1 cellular context compared by ENCODE assay signal in the genomic region with DNA sequence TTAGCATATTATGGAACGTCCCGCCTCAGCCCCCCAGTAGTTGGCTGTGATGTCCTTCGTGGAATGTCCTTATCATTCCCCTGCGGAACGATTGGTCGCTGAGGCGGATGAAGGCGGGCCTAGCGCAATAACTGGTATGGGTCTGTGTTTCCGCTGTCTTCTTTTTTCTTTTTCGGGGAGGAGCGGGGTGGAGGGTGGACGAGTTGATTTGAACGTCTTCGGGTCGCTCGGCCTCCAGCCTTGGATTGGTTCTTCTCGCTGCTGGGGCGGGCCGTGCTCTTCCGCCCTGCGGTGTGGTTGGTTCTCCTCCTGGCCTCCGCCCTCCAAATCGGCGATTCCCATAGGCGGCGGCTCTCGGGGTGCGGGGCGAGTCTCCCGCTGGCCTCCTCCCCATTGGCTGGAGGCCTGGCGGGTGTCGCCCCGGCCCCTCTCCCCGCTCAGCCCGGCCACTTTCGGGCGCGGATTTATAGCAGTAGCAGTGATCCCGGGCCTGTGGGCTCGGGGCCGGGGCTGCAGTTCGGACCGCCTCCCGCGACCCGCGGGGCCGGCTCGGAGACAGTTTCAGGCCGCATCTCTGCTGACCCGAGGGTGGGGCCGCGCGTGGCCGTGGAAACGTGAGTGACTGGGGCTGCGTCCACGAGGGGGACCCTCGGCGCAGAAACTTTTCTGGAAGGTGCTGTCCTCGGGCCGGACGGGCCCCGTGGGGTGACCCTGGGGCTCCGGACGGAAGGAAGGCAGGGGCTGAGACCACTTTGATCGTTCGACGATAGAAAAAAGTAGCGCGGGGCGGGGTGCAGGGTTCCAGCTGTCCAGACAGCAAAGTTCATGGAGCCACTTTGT.
A peak's percentile ranks its signal among the peaks of the same experiment; 100 is the strongest.
TF ChIP-seq lines count a peak whose summit lies in the region.

No MANE protein-coding gene starts in this region.

TF ChIP-seq in GM12878, 131 proteins besides CTCF, POLR2A, EP300 and RAD21 (continued from another document):
- TF ChIP-seq, protein P1, sequence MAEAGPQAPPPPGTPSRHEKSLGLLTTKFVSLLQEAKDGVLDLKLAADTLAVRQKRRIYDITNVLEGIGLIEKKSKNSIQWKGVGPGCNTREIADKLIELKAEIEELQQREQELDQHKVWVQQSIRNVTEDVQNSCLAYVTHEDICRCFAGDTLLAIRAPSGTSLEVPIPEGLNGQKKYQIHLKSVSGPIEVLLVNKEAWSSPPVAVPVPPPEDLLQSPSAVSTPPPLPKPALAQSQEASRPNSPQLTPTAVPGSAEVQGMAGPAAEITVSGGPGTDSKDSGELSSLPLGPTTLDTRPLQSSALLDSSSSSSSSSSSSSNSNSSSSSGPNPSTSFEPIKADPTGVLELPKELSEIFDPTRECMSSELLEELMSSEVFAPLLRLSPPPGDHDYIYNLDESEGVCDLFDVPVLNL (IDR thresholded peaks at IDR 0.05; ENCODE audit: low read depth, low read length) = peak; percentile 59; the same call in 1 of the 2 replicates
- TF ChIP-seq ZSCAN29 (IDR thresholded peaks at IDR 0.05) (no peak), RB1 (IDR thresholded peaks at IDR 0.05; ENCODE audit: borderline replicate concordance) (peak; percentile 76; the same call in 1 of the 2 replicates), BMI1 (IDR thresholded peaks at IDR 0.05; ENCODE audit: borderline replicate concordance) (no peak), SREBF2 (IDR thresholded peaks at IDR 0.05; ENCODE audit: low read length) (no peak), MXI1 (IDR thresholded peaks at IDR 0.05; ENCODE audit: low read depth, low read length) (peak; percentile 31; the same call in 1 of the 2 replicates), MYB (IDR thresholded peaks at IDR 0.05; ENCODE audit: borderline replicate concordance, low read depth, low read length) (no peak), MEF2A (IDR thresholded peaks at IDR 0.05; ENCODE audit: insufficient read depth, low read depth, low read length) (no peak), ZNF274 (IDR thresholded peaks at IDR 0.05; ENCODE audit: insufficient read depth, insufficient read length) (no peak), BACH1 (IDR thresholded peaks at IDR 0.05; ENCODE audit: borderline replicate concordance) (peak; percentile 97), GATAD2B (conservative IDR thresholded peaks at IDR 0.05; ENCODE audit: low read depth) (peak; percentile 85; the same call in 1 of the 2 replicates)
- TF ChIP-seq, protein P2, sequence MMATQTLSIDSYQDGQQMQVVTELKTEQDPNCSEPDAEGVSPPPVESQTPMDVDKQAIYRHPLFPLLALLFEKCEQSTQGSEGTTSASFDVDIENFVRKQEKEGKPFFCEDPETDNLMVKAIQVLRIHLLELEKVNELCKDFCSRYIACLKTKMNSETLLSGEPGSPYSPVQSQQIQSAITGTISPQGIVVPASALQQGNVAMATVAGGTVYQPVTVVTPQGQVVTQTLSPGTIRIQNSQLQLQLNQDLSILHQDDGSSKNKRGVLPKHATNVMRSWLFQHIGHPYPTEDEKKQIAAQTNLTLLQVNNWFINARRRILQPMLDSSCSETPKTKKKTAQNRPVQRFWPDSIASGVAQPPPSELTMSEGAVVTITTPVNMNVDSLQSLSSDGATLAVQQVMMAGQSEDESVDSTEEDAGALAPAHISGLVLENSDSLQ (IDR thresholded peaks at IDR 0.05) = peak; percentile 97
- TF ChIP-seq, protein P3, sequence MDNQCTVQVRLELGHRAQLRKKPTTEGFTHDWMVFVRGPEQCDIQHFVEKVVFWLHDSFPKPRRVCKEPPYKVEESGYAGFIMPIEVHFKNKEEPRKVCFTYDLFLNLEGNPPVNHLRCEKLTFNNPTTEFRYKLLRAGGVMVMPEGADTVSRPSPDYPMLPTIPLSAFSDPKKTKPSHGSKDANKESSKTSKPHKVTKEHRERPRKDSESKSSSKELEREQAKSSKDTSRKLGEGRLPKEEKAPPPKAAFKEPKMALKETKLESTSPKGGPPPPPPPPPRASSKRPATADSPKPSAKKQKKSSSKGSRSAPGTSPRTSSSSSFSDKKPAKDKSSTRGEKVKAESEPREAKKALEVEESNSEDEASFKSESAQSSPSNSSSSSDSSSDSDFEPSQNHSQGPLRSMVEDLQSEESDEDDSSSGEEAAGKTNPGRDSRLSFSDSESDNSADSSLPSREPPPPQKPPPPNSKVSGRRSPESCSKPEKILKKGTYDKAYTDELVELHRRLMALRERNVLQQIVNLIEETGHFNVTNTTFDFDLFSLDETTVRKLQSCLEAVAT (IDR thresholded peaks at IDR 0.05) = 0 out of 2 replicates have a peak, but pooled peaks have one; percentile 24
- TF ChIP-seq, protein P4, sequence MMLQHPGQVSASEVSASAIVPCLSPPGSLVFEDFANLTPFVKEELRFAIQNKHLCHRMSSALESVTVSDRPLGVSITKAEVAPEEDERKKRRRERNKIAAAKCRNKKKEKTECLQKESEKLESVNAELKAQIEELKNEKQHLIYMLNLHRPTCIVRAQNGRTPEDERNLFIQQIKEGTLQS (IDR thresholded peaks at IDR 0.05; ENCODE audit: borderline replicate concordance, extremely low read depth, low read depth, low read length) = no peak
- TF ChIP-seq, protein P5, sequence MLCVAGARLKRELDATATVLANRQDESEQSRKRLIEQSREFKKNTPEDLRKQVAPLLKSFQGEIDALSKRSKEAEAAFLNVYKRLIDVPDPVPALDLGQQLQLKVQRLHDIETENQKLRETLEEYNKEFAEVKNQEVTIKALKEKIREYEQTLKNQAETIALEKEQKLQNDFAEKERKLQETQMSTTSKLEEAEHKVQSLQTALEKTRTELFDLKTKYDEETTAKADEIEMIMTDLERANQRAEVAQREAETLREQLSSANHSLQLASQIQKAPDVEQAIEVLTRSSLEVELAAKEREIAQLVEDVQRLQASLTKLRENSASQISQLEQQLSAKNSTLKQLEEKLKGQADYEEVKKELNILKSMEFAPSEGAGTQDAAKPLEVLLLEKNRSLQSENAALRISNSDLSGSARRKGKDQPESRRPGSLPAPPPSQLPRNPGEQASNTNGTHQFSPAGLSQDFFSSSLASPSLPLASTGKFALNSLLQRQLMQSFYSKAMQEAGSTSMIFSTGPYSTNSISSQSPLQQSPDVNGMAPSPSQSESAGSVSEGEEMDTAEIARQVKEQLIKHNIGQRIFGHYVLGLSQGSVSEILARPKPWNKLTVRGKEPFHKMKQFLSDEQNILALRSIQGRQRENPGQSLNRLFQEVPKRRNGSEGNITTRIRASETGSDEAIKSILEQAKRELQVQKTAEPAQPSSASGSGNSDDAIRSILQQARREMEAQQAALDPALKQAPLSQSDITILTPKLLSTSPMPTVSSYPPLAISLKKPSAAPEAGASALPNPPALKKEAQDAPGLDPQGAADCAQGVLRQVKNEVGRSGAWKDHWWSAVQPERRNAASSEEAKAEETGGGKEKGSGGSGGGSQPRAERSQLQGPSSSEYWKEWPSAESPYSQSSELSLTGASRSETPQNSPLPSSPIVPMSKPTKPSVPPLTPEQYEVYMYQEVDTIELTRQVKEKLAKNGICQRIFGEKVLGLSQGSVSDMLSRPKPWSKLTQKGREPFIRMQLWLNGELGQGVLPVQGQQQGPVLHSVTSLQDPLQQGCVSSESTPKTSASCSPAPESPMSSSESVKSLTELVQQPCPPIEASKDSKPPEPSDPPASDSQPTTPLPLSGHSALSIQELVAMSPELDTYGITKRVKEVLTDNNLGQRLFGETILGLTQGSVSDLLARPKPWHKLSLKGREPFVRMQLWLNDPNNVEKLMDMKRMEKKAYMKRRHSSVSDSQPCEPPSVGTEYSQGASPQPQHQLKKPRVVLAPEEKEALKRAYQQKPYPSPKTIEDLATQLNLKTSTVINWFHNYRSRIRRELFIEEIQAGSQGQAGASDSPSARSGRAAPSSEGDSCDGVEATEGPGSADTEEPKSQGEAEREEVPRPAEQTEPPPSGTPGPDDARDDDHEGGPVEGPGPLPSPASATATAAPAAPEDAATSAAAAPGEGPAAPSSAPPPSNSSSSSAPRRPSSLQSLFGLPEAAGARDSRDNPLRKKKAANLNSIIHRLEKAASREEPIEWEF (IDR thresholded peaks at IDR 0.05; ENCODE audit: insufficient replicate concordance, low read depth, low read length) = no peak
- TF ChIP-seq, protein P6, sequence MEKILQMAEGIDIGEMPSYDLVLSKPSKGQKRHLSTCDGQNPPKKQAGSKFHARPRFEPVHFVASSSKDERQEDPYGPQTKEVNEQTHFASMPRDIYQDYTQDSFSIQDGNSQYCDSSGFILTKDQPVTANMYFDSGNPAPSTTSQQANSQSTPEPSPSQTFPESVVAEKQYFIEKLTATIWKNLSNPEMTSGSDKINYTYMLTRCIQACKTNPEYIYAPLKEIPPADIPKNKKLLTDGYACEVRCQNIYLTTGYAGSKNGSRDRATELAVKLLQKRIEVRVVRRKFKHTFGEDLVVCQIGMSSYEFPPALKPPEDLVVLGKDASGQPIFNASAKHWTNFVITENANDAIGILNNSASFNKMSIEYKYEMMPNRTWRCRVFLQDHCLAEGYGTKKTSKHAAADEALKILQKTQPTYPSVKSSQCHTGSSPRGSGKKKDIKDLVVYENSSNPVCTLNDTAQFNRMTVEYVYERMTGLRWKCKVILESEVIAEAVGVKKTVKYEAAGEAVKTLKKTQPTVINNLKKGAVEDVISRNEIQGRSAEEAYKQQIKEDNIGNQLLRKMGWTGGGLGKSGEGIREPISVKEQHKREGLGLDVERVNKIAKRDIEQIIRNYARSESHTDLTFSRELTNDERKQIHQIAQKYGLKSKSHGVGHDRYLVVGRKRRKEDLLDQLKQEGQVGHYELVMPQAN (conservative IDR thresholded peaks at IDR 0.05) = peak; percentile 95
- TF ChIP-seq, protein P7, sequence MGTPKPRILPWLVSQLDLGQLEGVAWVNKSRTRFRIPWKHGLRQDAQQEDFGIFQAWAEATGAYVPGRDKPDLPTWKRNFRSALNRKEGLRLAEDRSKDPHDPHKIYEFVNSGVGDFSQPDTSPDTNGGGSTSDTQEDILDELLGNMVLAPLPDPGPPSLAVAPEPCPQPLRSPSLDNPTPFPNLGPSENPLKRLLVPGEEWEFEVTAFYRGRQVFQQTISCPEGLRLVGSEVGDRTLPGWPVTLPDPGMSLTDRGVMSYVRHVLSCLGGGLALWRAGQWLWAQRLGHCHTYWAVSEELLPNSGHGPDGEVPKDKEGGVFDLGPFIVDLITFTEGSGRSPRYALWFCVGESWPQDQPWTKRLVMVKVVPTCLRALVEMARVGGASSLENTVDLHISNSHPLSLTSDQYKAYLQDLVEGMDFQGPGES (IDR thresholded peaks at IDR 0.05) = peak; percentile 91
- TF ChIP-seq, protein P8, sequence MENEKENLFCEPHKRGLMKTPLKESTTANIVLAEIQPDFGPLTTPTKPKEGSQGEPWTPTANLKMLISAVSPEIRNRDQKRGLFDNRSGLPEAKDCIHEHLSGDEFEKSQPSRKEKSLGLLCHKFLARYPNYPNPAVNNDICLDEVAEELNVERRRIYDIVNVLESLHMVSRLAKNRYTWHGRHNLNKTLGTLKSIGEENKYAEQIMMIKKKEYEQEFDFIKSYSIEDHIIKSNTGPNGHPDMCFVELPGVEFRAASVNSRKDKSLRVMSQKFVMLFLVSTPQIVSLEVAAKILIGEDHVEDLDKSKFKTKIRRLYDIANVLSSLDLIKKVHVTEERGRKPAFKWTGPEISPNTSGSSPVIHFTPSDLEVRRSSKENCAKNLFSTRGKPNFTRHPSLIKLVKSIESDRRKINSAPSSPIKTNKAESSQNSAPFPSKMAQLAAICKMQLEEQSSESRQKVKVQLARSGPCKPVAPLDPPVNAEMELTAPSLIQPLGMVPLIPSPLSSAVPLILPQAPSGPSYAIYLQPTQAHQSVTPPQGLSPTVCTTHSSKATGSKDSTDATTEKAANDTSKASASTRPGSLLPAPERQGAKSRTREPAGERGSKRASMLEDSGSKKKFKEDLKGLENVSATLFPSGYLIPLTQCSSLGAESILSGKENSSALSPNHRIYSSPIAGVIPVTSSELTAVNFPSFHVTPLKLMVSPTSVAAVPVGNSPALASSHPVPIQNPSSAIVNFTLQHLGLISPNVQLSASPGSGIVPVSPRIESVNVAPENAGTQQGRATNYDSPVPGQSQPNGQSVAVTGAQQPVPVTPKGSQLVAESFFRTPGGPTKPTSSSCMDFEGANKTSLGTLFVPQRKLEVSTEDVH (IDR thresholded peaks at IDR 0.05; ENCODE audit: low read depth, partially characterized antibody) = no peak
